In the genomic region with DNA sequence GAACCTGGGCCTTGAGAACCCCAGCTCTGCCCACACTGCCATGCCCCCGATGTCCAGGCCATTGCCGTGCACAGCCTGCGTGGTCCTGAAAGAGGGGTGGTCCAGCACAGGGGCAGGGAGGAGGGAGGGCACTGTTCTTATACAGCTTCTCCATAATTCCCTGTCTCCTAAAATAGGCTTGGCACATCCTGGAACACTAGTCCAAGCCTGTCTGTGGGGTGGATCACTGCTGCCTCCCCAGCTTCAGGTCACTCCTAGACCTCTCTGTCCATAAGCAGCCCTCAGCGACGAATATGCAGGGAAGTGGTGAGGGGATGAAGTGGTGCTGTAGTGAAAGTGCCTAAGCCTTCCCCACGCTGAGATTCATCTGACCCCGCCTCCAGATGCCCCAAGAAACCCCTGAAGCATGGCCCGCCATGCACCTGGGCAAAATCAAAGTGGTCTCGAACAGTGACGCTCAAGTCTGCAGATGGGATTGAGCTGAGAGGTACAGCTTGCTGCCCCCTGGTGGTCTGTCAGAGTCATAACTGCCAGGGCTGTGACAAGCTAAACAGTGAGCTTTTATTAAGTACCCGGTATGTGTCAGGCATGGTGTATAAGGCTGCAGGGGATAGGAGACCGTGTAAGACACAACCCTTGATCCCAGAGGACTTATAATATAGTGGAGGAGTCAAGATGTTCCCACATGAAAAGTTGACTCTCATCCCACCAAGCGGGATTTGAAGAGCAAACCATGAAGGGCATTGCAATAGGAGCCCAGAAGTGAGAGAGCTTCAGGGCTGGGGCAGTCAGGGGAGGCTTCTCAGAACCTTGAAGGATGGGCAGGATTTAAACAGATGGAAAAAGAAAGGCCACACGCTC, we compare ENCODE assay signal across 8 cellular contexts.
A peak's percentile ranks its signal among the peaks of the same experiment; 100 is the strongest.
DNase-seq lines count a peak whose midpoint lies in the region; ATAC-seq and TF ChIP-seq lines count a peak whose summit lies in the region.

No MANE protein-coding gene starts in this region.

- no peak overlapping the region for H3K9ac ChIP-seq in mesenchymal stem cell (ENCODE audit: low read length)

- no peak overlapping the region for H2AK5ac ChIP-seq in mesenchymal stem cell (ENCODE audit: low read length, severe bottlenecking)

- H4K8ac ChIP-seq in mesenchymal stem cell (ENCODE audit: low read length), result no peak overlapping the region

- H3K79me1 ChIP-seq in mesenchymal stem cell (replicated peaks; ENCODE audit: low read length, poor library complexity, severe bottlenecking), result no peaks in the 10 kb centered on the region

- no peak overlapping the region for H2AFZ ChIP-seq in mesenchymal stem cell (ENCODE audit: low read depth, low read length)

- no peak overlapping the region for H3K4ac ChIP-seq in mesenchymal stem cell (ENCODE audit: low read depth in 1 of 2, low read length in 2 of 2)

- H4K91ac ChIP-seq in mesenchymal stem cell (ENCODE audit: low read length), result no peak overlapping the region

- no peak overlapping the region for H3K14ac ChIP-seq in mesenchymal stem cell (ENCODE audit: low read length in 2 of 2)

- H3K4me3 ChIP-seq in BE2C (ENCODE audit: low read depth, low read length) (no peak overlapping the region), mesenchymal stem cell (ENCODE audit: insufficient read depth in 1 of 2, low read depth in 1 of 2, low read length in 2 of 2) (no peak overlapping the region)

- no peak overlapping the region for H3K4me2 ChIP-seq in mesenchymal stem cell (ENCODE audit: low read length, poor library complexity, severe bottlenecking)

- peak; percentile 97 for TF ChIP-seq CTCF in BE2C (IDR thresholded peaks at IDR 0.05; ENCODE audit: low read depth, low read length)

- no peak overlapping the region for H2BK120ac ChIP-seq in mesenchymal stem cell (ENCODE audit: low read depth, low read length)

- WGBS in mesenchymal stem cell, result 35% methylated on average over 10 of the region's 14 CpGs

- H3K4me1 ChIP-seq in BE2C (peaks cover 33% of the 10 kb centered on the region), mesenchymal stem cell (ENCODE audit: control insufficient read depth, insufficient read depth, low read depth, low read length) (peaks cover 10% of the 10 kb centered on the region)

- H2BK15ac ChIP-seq in mesenchymal stem cell (ENCODE audit: low read depth, poor library complexity, severe bottlenecking), result no peak overlapping the region

- H3K27ac ChIP-seq in mesenchymal stem cell (ENCODE audit: low read length, poor library complexity, severe bottlenecking), result no peak overlapping the region

- no peak overlapping the region for H3K23ac ChIP-seq in mesenchymal stem cell (ENCODE audit: low read length in 2 of 2)

- H3K9me3 ChIP-seq in BE2C (no peaks in the 10 kb centered on the region), mesenchymal stem cell (ENCODE audit: control insufficient read depth, low read length) (no peaks in the 10 kb centered on the region)

- H3K18ac ChIP-seq in mesenchymal stem cell (ENCODE audit: low read depth in 1 of 2, low read length in 2 of 2), result no peak overlapping the region

- DNase-seq in BE2C (peak; percentile 76), NCI-H69 (lab: John Stamatoyannopoulos, UW) (peak; percentile 76), ecto neural progenitor cell (ENCODE audit: low spot score) (peak; percentile 79), mesenchymal stem cell (peak; percentile 72)
- DNase-seq in activated CD4-positive, alpha-beta T cell treated with anti-CD3 and anti-CD28 coated beads, Interleukin-2, amount 50 U/mL, for 4 hours, result peak; percentile 48 to 52
- peak; percentile 24 to 45 for DNase-seq in stimulated activated CD8-positive, alpha-beta memory T cell treated with anti-CD3 and anti-CD28 coated beads, Interleukin-2, amount 100 ng/mL, for 1 hour (ENCODE audit: low read depth in 2 of 2)

- no peak overlapping the region for H2BK12ac ChIP-seq in mesenchymal stem cell (ENCODE audit: low read length in 2 of 2)

- H3K36me3 ChIP-seq in BE2C (peaks cover 71% of the 10 kb centered on the region), mesenchymal stem cell (ENCODE audit: control insufficient read depth in 1 of 2, insufficient read depth in 2 of 2, low read depth in 1 of 2, low read length in 2 of 2) (peaks cover 0 to 2% of the 10 kb centered on the region in 2 experiments)

- H3K27me3 ChIP-seq in BE2C, result no peaks in the 10 kb centered on the region
- H3K27me3 ChIP-seq in mesenchymal stem cell (ENCODE audit: control insufficient read depth in 1 of 2, insufficient read depth in 1 of 2, low read length in 2 of 2), result peaks cover 45 to 48% of the 10 kb centered on the region in 2 experiments

- ATAC-seq in GM19324 (IDR thresholded peaks at IDR 0.05; ENCODE audit: low FRiP score, unreplicated experiment), result peak; percentile 43
- ATAC-seq in HG03520 (IDR thresholded peaks at IDR 0.05; ENCODE audit: unreplicated experiment), result peak; percentile 56

- H2BK5ac ChIP-seq in mesenchymal stem cell (ENCODE audit: low read depth, low read length, poor library complexity, severe bottlenecking), result no peak overlapping the region
